Comparison of ENCODE assay signal across 1 cellular context in the genomic region with DNA sequence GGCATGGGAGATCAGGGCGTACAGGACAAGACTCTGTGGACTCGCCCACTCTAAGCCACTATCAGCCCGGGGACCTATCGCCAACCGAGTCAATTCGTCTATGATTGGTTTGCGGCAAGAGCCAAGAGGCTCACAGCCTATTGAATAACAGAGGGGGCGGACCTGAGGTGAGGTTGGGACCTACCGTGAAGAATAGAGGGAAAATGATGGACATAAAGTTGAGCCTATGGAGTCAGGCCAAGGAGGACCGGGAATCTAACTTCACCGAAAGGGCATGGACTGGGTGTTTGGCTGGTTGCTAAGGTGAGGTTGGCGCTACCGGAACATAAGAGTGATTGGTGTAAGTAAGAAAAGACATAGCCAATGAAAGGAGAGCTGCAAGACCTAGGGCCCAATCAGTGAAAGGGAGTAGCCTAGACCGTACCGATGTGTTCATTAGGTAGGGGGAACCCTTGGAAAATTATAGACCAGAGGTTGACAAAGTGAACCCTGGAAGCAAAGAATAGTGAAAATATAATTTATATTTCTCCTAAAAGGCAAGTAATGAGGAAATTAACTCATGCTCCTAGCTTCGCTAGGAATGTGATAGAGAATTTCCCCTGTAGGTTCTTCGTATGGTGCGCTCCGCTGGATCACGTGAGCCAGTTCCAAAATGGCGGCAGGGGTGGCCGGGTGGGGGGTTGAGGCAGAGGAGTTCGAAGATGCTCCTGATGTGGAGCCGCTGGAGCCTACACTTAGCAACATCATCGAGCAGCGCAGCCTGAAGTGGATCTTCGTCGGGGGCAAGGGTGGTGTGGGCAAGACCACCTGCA.
TF ChIP-seq lines count a peak whose summit lies in the region.

A gene (plus strand): TSS at position 644 of the 812 bp plus-strand sequence. CDS start 9 bp downstream, at position 653.

TF ChIP-seq in K562, 482 proteins besides CTCF, POLR2A, EP300 and RAD21 (continued from another document and continues in another):
- TF ChIP-seq, protein P1, sequence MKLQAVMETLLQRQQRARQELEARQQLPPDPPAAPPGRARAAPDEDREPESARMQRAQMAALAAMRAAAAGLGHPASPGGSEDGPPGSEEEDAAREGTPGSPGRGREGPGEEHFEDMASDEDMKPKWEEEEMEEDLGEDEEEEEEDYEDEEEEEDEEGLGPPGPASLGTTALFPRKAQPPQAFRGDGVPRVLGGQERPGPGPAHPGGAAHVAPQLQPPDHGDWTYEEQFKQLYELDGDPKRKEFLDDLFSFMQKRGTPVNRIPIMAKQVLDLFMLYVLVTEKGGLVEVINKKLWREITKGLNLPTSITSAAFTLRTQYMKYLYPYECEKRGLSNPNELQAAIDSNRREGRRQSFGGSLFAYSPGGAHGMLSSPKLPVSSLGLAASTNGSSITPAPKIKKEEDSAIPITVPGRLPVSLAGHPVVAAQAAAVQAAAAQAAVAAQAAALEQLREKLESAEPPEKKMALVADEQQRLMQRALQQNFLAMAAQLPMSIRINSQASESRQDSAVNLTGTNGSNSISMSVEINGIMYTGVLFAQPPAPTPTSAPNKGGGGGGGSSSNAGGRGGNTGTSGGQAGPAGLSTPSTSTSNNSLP (IDR thresholded peaks at IDR 0.05; ENCODE audit: borderline replicate concordance, low read depth, low read length) = no peak
- TF ChIP-seq, protein P2, sequence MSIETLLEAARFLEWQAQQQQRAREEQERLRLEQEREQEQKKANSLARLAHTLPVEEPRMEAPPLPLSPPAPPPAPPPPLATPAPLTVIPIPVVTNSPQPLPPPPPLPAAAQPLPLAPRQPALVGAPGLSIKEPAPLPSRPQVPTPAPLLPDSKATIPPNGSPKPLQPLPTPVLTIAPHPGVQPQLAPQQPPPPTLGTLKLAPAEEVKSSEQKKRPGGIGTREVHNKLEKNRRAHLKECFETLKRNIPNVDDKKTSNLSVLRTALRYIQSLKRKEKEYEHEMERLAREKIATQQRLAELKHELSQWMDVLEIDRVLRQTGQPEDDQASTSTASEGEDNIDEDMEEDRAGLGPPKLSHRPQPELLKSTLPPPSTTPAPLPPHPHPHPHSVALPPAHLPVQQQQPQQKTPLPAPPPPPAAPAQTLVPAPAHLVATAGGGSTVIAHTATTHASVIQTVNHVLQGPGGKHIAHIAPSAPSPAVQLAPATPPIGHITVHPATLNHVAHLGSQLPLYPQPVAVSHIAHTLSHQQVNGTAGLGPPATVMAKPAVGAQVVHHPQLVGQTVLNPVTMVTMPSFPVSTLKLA (conservative IDR thresholded peaks at IDR 0.05) = peak; percentile 93 to 96
- no peak for TF ChIP-seq ZNF444 (CRISPR knock-in tag; IDR thresholded peaks at IDR 0.05)
- TF ChIP-seq ZNF431 (CRISPR knock-in tag; IDR thresholded peaks at IDR 0.05) = no peak
- TF ChIP-seq FOXJ3 (CRISPR knock-in tag; IDR thresholded peaks at IDR 0.05) = peak; percentile 80; the same call in 1 of the 2 replicates
- no peak for TF ChIP-seq ZNF3 (CRISPR knock-in tag; IDR thresholded peaks at IDR 0.05)
- TF ChIP-seq JUNB (CRISPR knock-in tag; conservative IDR thresholded peaks at IDR 0.05) = no peak
- TF ChIP-seq, protein P3, sequence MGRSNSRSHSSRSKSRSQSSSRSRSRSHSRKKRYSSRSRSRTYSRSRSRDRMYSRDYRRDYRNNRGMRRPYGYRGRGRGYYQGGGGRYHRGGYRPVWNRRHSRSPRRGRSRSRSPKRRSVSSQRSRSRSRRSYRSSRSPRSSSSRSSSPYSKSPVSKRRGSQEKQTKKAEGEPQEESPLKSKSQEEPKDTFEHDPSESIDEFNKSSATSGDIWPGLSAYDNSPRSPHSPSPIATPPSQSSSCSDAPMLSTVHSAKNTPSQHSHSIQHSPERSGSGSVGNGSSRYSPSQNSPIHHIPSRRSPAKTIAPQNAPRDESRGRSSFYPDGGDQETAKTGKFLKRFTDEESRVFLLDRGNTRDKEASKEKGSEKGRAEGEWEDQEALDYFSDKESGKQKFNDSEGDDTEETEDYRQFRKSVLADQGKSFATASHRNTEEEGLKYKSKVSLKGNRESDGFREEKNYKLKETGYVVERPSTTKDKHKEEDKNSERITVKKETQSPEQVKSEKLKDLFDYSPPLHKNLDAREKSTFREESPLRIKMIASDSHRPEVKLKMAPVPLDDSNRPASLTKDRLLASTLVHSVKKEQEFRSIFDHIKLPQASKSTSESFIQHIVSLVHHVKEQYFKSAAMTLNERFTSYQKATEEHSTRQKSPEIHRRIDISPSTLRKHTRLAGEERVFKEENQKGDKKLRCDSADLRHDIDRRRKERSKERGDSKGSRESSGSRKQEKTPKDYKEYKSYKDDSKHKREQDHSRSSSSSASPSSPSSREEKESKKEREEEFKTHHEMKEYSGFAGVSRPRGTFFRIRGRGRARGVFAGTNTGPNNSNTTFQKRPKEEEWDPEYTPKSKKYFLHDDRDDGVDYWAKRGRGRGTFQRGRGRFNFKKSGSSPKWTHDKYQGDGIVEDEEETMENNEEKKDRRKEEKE (IDR thresholded peaks at IDR 0.05; ENCODE audit: borderline replicate concordance in 1 of 2, control insufficient read depth in 1 of 2, low read depth in 2 of 2, low read length in 1 of 2) = peak in 1 of 2 experiments; percentile 92; a peak in 2 of 4 replicates
- no peak for TF ChIP-seq ZKSCAN1 (IDR thresholded peaks at IDR 0.05; ENCODE audit: low read depth, low read length)
- no peak for TF ChIP-seq YBX1 (IDR thresholded peaks at IDR 0.05)
- TF ChIP-seq LARP7 (IDR thresholded peaks at IDR 0.05) = no peak
- peak; percentile 76; the same call in 1 of the 2 replicates for TF ChIP-seq SREBF1 (IDR thresholded peaks at IDR 0.05; ENCODE audit: borderline replicate concordance, low read depth, low read length)
- TF ChIP-seq, protein P4, sequence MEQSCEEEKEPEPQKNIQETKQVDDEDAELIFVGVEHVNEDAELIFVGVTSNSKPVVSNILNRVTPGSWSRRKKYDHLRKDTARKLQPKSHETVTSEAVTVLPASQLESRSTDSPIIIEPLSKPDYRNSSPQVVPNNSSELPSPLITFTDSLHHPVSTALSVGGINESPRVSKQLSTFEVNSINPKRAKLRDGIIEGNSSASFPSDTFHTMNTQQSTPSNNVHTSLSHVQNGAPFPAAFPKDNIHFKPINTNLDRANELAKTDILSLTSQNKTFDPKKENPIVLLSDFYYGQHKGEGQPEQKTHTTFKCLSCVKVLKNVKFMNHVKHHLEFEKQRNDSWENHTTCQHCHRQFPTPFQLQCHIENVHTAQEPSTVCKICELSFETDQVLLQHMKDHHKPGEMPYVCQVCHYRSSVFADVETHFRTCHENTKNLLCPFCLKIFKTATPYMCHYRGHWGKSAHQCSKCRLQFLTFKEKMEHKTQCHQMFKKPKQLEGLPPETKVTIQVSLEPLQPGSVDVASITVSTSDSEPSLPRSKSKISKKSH (CRISPR knock-in tag; IDR thresholded peaks at IDR 0.05) = no peak
- no peak for TF ChIP-seq HDAC6 (IDR thresholded peaks at IDR 0.05; ENCODE audit: low read depth, low read length)
- TF ChIP-seq, protein P5, sequence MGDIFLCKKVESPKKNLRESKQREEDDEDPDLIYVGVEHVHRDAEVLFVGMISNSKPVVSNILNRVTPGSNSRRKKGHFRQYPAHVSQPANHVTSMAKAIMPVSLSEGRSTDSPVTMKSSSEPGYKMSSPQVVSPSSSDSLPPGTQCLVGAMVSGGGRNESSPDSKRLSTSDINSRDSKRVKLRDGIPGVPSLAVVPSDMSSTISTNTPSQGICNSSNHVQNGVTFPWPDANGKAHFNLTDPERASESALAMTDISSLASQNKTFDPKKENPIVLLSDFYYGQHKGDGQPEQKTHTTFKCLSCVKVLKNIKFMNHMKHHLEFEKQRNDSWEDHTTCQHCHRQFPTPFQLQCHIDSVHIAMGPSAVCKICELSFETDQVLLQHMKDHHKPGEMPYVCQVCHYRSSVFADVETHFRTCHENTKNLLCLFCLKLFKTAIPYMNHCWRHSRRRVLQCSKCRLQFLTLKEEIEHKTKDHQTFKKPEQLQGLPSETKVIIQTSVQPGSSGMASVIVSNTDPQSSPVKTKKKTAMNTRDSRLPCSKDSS (IDR thresholded peaks at IDR 0.05; ENCODE audit: low read depth, partially characterized antibody) = no peak
- no peak for TF ChIP-seq SRSF9 (IDR thresholded peaks at IDR 0.05; ENCODE audit: borderline replicate concordance, low read depth, low read length)
- no peak for TF ChIP-seq TAL1 (IDR thresholded peaks at IDR 0.05)
- TF ChIP-seq, protein P6, sequence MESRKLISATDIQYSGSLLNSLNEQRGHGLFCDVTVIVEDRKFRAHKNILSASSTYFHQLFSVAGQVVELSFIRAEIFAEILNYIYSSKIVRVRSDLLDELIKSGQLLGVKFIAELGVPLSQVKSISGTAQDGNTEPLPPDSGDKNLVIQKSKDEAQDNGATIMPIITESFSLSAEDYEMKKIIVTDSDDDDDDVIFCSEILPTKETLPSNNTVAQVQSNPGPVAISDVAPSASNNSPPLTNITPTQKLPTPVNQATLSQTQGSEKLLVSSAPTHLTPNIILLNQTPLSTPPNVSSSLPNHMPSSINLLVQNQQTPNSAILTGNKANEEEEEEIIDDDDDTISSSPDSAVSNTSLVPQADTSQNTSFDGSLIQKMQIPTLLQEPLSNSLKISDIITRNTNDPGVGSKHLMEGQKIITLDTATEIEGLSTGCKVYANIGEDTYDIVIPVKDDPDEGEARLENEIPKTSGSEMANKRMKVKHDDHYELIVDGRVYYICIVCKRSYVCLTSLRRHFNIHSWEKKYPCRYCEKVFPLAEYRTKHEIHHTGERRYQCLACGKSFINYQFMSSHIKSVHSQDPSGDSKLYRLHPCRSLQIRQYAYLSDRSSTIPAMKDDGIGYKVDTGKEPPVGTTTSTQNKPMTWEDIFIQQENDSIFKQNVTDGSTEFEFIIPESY (CRISPR knock-in tag; IDR thresholded peaks at IDR 0.05) = no peak
- TF ChIP-seq NCOR1 (IDR thresholded peaks at IDR 0.05) = no peak
- TF ChIP-seq, protein P7, sequence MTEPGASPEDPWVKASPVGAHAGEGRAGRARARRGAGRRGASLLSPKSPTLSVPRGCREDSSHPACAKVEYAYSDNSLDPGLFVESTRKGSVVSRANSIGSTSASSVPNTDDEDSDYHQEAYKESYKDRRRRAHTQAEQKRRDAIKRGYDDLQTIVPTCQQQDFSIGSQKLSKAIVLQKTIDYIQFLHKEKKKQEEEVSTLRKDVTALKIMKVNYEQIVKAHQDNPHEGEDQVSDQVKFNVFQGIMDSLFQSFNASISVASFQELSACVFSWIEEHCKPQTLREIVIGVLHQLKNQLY (CRISPR knock-in tag; conservative IDR thresholded peaks at IDR 0.05) = no peak
- TF ChIP-seq FOXA3 (CRISPR knock-in tag; conservative IDR thresholded peaks at IDR 0.05 in 1 of 2, IDR thresholded peaks at IDR 0.05 in 1 of 2) = no peak
- TF ChIP-seq SIX5 (IDR thresholded peaks at IDR 0.05; ENCODE audit: borderline replicate concordance in 1 of 2, insufficient read depth in 1 of 2, low read depth in 1 of 2, low read length in 2 of 2) = peak in 1 of 2 experiments; percentile 42; a peak in 3 of 4 replicates
- TF ChIP-seq, protein P8, sequence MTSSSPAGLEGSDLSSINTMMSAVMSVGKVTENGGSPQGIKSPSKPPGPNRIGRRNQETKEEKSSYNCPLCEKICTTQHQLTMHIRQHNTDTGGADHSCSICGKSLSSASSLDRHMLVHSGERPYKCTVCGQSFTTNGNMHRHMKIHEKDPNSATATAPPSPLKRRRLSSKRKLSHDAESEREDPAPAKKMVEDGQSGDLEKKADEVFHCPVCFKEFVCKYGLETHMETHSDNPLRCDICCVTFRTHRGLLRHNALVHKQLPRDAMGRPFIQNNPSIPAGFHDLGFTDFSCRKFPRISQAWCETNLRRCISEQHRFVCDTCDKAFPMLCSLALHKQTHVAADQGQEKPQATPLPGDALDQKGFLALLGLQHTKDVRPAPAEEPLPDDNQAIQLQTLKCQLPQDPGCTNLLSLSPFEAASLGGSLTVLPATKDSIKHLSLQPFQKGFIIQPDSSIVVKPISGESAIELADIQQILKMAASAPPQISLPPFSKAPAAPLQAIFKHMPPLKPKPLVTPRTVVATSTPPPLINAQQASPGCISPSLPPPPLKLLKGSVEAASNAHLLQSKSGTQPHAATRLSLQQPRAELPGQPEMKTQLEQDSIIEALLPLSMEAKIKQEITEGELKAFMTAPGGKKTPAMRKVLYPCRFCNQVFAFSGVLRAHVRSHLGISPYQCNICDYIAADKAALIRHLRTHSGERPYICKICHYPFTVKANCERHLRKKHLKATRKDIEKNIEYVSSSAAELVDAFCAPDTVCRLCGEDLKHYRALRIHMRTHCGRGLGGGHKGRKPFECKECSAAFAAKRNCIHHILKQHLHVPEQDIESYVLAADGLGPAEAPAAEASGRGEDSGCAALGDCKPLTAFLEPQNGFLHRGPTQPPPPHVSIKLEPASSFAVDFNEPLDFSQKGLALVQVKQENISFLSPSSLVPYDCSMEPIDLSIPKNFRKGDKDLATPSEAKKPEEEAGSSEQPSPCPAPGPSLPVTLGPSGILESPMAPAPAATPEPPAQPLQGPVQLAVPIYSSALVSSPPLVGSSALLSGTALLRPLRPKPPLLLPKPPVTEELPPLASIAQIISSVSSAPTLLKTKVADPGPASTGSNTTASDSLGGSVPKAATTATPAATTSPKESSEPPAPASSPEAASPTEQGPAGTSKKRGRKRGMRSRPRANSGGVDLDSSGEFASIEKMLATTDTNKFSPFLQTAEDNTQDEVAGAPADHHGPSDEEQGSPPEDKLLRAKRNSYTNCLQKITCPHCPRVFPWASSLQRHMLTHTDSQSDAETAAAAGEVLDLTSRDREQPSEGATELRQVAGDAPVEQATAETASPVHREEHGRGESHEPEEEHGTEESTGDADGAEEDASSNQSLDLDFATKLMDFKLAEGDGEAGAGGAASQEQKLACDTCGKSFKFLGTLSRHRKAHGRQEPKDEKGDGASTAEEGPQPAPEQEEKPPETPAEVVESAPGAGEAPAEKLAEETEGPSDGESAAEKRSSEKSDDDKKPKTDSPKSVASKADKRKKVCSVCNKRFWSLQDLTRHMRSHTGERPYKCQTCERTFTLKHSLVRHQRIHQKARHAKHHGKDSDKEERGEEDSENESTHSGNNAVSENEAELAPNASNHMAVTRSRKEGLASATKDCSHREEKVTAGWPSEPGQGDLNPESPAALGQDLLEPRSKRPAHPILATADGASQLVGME (CRISPR knock-in tag; IDR thresholded peaks at IDR 0.05) = peak; percentile 89; the same call in 1 of the 2 replicates
- TF ChIP-seq, protein P9, sequence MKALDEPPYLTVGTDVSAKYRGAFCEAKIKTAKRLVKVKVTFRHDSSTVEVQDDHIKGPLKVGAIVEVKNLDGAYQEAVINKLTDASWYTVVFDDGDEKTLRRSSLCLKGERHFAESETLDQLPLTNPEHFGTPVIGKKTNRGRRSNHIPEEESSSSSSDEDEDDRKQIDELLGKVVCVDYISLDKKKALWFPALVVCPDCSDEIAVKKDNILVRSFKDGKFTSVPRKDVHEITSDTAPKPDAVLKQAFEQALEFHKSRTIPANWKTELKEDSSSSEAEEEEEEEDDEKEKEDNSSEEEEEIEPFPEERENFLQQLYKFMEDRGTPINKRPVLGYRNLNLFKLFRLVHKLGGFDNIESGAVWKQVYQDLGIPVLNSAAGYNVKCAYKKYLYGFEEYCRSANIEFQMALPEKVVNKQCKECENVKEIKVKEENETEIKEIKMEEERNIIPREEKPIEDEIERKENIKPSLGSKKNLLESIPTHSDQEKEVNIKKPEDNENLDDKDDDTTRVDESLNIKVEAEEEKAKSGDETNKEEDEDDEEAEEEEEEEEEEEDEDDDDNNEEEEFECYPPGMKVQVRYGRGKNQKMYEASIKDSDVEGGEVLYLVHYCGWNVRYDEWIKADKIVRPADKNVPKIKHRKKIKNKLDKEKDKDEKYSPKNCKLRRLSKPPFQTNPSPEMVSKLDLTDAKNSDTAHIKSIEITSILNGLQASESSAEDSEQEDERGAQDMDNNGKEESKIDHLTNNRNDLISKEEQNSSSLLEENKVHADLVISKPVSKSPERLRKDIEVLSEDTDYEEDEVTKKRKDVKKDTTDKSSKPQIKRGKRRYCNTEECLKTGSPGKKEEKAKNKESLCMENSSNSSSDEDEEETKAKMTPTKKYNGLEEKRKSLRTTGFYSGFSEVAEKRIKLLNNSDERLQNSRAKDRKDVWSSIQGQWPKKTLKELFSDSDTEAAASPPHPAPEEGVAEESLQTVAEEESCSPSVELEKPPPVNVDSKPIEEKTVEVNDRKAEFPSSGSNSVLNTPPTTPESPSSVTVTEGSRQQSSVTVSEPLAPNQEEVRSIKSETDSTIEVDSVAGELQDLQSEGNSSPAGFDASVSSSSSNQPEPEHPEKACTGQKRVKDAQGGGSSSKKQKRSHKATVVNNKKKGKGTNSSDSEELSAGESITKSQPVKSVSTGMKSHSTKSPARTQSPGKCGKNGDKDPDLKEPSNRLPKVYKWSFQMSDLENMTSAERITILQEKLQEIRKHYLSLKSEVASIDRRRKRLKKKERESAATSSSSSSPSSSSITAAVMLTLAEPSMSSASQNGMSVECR (CRISPR knock-in tag; IDR thresholded peaks at IDR 0.05) = peak; percentile 54; the same call in 1 of the 2 replicates
- TF ChIP-seq HMG20B (CRISPR knock-in tag; IDR thresholded peaks at IDR 0.05) = no peak
